In the genomic region with DNA sequence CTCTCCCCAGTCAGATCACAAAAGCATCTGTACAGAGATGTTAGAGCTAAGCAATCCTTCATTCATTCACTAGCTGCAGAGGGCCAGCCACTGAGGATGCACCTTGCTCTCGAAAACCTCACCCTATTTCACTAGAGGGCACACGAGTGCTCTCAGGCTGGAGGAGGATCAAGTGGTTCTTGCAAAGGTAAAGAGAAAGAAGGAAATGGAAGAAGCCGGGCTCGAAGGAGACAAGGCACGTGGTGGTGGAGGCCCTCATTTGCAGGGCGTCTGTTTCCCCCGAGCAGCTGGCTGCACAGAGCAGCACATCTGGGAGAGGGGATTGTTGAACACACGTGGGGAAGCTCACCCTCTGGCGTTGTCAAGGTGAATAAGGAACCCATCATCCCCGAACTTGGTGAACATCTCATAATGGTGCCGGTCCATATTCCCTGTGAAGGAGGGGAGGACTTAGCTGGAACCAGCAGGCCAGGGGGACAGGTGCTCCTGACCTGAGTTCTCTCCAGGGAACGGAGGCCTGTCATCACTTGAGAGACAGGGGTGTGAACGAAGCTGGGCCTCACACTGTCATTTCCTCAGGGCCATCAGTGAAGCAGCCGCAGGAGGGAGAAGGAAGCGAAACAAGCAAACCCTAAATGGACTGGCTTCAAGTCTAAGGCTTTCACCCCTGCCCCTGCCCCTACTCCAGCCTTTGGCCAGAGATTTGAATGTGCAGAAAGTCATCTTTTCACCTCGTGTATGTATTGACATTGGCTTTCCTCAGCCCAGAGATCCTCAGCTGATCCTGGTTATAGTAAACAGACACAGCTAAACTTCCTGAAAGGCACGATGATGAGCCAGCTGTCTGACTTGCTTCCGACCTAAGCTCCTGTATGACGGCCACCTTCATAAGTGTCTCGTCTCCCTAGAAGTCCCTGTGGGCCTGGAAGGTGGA, we compare ENCODE assay signal across 9 cellular contexts. TPM values are rescaled to one million over a fixed set of nuclear protein-coding genes. Genes with fewer than 3 reads are reported as not detected.
DNase-seq lines count a peak whose midpoint lies in the region; ATAC-seq and TF ChIP-seq lines count a peak whose summit lies in the region.
"Had no signal": no experiment of that assay in that cellular context is flagged by ENCODE, and none has a peak within 500 bp of the region (broad histone marks: within the 10 kb centered on the region; RNA-seq: fewer than 3 reads in every experiment).

No MANE protein-coding gene starts in this region.

- in situ Hi-C loops in GM13977 (cut with MboI; ENCODE audit: low pct_unique_long_range_greater_than_20kb, low sequenced_read_pairs, unreplicated experiment): loop anchor here (25.0 kb wide), 1 partner anchor 697 kb away; a partner anchor contains a TSS

- no peak overlapping the region for H3K27ac Mint-ChIP-seq in WTC11
- no peak overlapping the region for H3K27ac Mint-ChIP-seq in activated CD8-positive, alpha-beta T cell treated with anti-CD3 and anti-CD28 coated beads, Interleukin-2, amount 10 ng/mL, durations not matched to agents 7 days and 5 days
- H3K27ac Mint-ChIP-seq: stimulated activated naive CD8-positive, alpha-beta T cell treated with anti-CD3 and anti-CD28 coated beads, Interleukin-15, Interleukin-2, amounts not matched to agents 100 ng/mL and 50 ng/mL, for 24 hours had no signal

- H3K27ac ChIP-seq in A673 (ENCODE audit: low read depth, low read length, poor library complexity, severe bottlenecking): no peak overlapping the region

- H3K4me3 ChIP-seq in A673 (ENCODE audit: low read depth, low read length, poor library complexity, severe bottlenecking): no peak overlapping the region
- no peak overlapping the region for H3K4me3 ChIP-seq in BE2C (ENCODE audit: low read depth, low read length)

- H3K4me1 Mint-ChIP-seq in WTC11: no peaks in the 10 kb centered on the region
- H3K4me1 Mint-ChIP-seq in activated CD8-positive, alpha-beta T cell treated with anti-CD3 and anti-CD28 coated beads, Interleukin-2, amount 10 ng/mL, durations not matched to agents 7 days and 5 days (ENCODE audit: low read depth): no peaks in the 10 kb centered on the region

- BruUV-seq in A673 (replicated peaks; lab: Mats Ljungman, UMichigan): no TSS peak

- H3K4me1 ChIP-seq in A673 (ENCODE audit: insufficient read depth, low read length, poor library complexity, severe bottlenecking) (no peaks in the 10 kb centered on the region), BE2C (no peaks in the 10 kb centered on the region)

- intact Hi-C loops in A673 (cut with micrococcal nuclease; ENCODE audit: unreplicated experiment): no loop called here

- no peak overlapping the region for H3K4me3 Mint-ChIP-seq in WTC11
- no peak overlapping the region for H3K4me3 Mint-ChIP-seq in activated CD8-positive, alpha-beta T cell treated with anti-CD3 and anti-CD28 coated beads, Interleukin-2, amount 10 ng/mL, durations not matched to agents 7 days and 5 days
- H3K4me3 Mint-ChIP-seq: stimulated activated naive CD8-positive, alpha-beta T cell treated with anti-CD3 and anti-CD28 coated beads, Interleukin-15, Interleukin-2, amounts not matched to agents 100 ng/mL and 50 ng/mL, for 24 hours had no signal

- POLR2A ChIA-PET in A673 (lab: Charles Lee; ENCODE audit: low non-redundant PET): no interaction called here
- POLR2A ChIA-PET in WTC11 (lab: Charles Lee): no interaction called here
- POLR2A ChIA-PET in activated CD8-positive, alpha-beta T cell treated with anti-CD3 and anti-CD28 coated beads, Interleukin-2, amount 10 ng/mL, durations not matched to agents 7 days and 5 days (lab: Charles Lee): no interaction called here

- ATAC-seq in WTC11: peak; percentile 81
- ATAC-seq in activated CD8-positive, alpha-beta T cell treated with anti-CD3 and anti-CD28 coated beads, Interleukin-2, amount 10 ng/mL, durations not matched to agents 7 days and 5 days: no peak
- ATAC-seq in GM21576 (IDR thresholded peaks at IDR 0.05; ENCODE audit: unreplicated experiment): no peak

- DNase-seq in A673 (ENCODE audit: low spot score) (no peak), GM13977 (ENCODE audit: low spot score) (no peak), WTC11 (ENCODE audit: low spot score) (no peak), kidney tubule cell (ENCODE audit: low spot score) (peak; percentile 25), BE2C (no peak), SKM-1 treated with dmso at 0.1 percent for 144 hours (lab: John Stamatoyannopoulos, UW; ENCODE audit: unreplicated experiment) (no peak)
- DNase-seq in activated CD8-positive, alpha-beta T cell treated with anti-CD3 and anti-CD28 coated beads, Interleukin-2, amount 10 ng/mL, durations not matched to agents 7 days and 5 days: no peak

- CTCF ChIA-PET in A673 (lab: Charles Lee) (no interaction called here), WTC11 (lab: Charles Lee) (interaction anchor here (1.0 to 1.7 kb wide), 4 partner anchors 33 to 74 kb away, joined by 3 to 19 read pairs (median 4); no protein-coding TSS in a partner anchor)
- CTCF ChIA-PET in activated CD8-positive, alpha-beta T cell treated with anti-CD3 and anti-CD28 coated beads, Interleukin-2, amount 10 ng/mL, durations not matched to agents 7 days and 5 days (lab: Charles Lee): interaction anchor here (1.1 kb wide), 1 partner anchor 233 kb away, joined by 3 read pairs; no protein-coding TSS in a partner anchor

- H3K9me3 Mint-ChIP-seq in WTC11: no peaks in the 10 kb centered on the region
- H3K9me3 Mint-ChIP-seq in activated CD8-positive, alpha-beta T cell treated with anti-CD3 and anti-CD28 coated beads, Interleukin-2, amount 10 ng/mL, durations not matched to agents 7 days and 5 days (ENCODE audit: insufficient read depth): no peaks in the 10 kb centered on the region
- H3K9me3 Mint-ChIP-seq: stimulated activated naive CD8-positive, alpha-beta T cell treated with anti-CD3 and anti-CD28 coated beads, Interleukin-15, Interleukin-2, amounts not matched to agents 100 ng/mL and 50 ng/mL, for 24 hours had no signal

- H3K27me3 Mint-ChIP-seq in WTC11 (ENCODE audit: low read depth): no peaks in the 10 kb centered on the region
- H3K27me3 Mint-ChIP-seq in activated CD8-positive, alpha-beta T cell treated with anti-CD3 and anti-CD28 coated beads, Interleukin-2, amount 10 ng/mL, durations not matched to agents 7 days and 5 days (ENCODE audit: low read depth): no peaks in the 10 kb centered on the region
- H3K27me3 Mint-ChIP-seq: stimulated activated naive CD8-positive, alpha-beta T cell treated with anti-CD3 and anti-CD28 coated beads, Interleukin-15, Interleukin-2, amounts not matched to agents 100 ng/mL and 50 ng/mL, for 24 hours had no signal

- H3K9me3 ChIP-seq in A673 (ENCODE audit: low read depth, low read length, poor library complexity, severe bottlenecking) (no peaks in the 10 kb centered on the region), BE2C (no peaks in the 10 kb centered on the region)

- no peaks in the 10 kb centered on the region for H3K27me3 ChIP-seq in A673 (replicated peaks; ENCODE audit: insufficient read depth, low read depth, low read length, poor library complexity)
- H3K27me3 ChIP-seq in BE2C: no peaks in the 10 kb centered on the region

- H3K36me3 ChIP-seq in A673 (ENCODE audit: insufficient read depth, low read length, poor library complexity, severe bottlenecking) (no peaks in the 10 kb centered on the region), BE2C (peaks cover 12% of the 10 kb centered on the region)

- 0 out of 2 replicates have a peak, but pooled peaks have one; percentile 18 for TF ChIP-seq CTCF in A673 (conservative IDR thresholded peaks at IDR 0.05; ENCODE audit: low read depth, low read length)
- peak; percentile 43 for TF ChIP-seq CTCF in GM13977 (IDR thresholded peaks at IDR 0.05; ENCODE audit: extremely low read depth, insufficient read depth, missing control alignments)
- TF ChIP-seq CTCF in WTC11 (IDR thresholded peaks at IDR 0.05): no peak
- no peak for TF ChIP-seq CTCF in BE2C (IDR thresholded peaks at IDR 0.05; ENCODE audit: low read depth, low read length)

- H3K36me3 Mint-ChIP-seq in WTC11: peaks cover 35% of the 10 kb centered on the region
- H3K36me3 Mint-ChIP-seq in activated CD8-positive, alpha-beta T cell treated with anti-CD3 and anti-CD28 coated beads, Interleukin-2, amount 10 ng/mL, durations not matched to agents 7 days and 5 days (ENCODE audit: low read depth): peaks cover 21% of the 10 kb centered on the region

TF ChIP-seq in WTC11, 78 proteins besides CTCF, POLR2A, EP300 and RAD21:
- TF ChIP-seq NFYB (CRISPR knock-in tag; conservative IDR thresholded peaks at IDR 0.05; ENCODE audit: low read depth) (no peak), HMGA2 (CRISPR knock-in tag; IDR thresholded peaks at IDR 0.05) (no peak), RORB (CRISPR knock-in tag; IDR thresholded peaks at IDR 0.05) (no peak), NFATC4 (CRISPR knock-in tag; IDR thresholded peaks at IDR 0.05) (no peak), ZNF423 (CRISPR knock-in tag; IDR thresholded peaks at IDR 0.05) (no peak), OVOL2 (CRISPR knock-in tag; IDR thresholded peaks at IDR 0.05; ENCODE audit: borderline replicate concordance) (no peak), NR2C2 (CRISPR knock-in tag; IDR thresholded peaks at IDR 0.05) (no peak), ELF4 (CRISPR knock-in tag; IDR thresholded peaks at IDR 0.05; ENCODE audit: low read depth) (no peak)
- TF ChIP-seq, protein P1, sequence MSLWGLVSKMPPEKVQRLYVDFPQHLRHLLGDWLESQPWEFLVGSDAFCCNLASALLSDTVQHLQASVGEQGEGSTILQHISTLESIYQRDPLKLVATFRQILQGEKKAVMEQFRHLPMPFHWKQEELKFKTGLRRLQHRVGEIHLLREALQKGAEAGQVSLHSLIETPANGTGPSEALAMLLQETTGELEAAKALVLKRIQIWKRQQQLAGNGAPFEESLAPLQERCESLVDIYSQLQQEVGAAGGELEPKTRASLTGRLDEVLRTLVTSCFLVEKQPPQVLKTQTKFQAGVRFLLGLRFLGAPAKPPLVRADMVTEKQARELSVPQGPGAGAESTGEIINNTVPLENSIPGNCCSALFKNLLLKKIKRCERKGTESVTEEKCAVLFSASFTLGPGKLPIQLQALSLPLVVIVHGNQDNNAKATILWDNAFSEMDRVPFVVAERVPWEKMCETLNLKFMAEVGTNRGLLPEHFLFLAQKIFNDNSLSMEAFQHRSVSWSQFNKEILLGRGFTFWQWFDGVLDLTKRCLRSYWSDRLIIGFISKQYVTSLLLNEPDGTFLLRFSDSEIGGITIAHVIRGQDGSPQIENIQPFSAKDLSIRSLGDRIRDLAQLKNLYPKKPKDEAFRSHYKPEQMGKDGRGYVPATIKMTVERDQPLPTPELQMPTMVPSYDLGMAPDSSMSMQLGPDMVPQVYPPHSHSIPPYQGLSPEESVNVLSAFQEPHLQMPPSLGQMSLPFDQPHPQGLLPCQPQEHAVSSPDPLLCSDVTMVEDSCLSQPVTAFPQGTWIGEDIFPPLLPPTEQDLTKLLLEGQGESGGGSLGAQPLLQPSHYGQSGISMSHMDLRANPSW (CRISPR knock-in tag; conservative IDR thresholded peaks at IDR 0.05; ENCODE audit: low read depth): no peak
TF ChIP-seq in WTC11: peak in this region for 0.

RNA-seq across cellular contexts. Expression of a gene that starts 27.6 kb away (rescaled TPM):
- total RNA-seq in A673 (2021) (168 and 183 TPM in 2 replicates), WTC11 (2021) (149 to 158 TPM (median 155 TPM) in 3 replicates)
- 100 to 1,000 TPM; 210 to 221 TPM for total RNA-seq in activated CD8-positive, alpha-beta T cell treated with anti-CD3 and anti-CD28 coated beads, Interleukin-2, amount 10 ng/mL, durations not matched to agents 7 days and 5 days
- 130 TPM for polyA plus RNA-seq in BE2C (2012; ENCODE audit: insufficient read depth, insufficient read length, low read depth)

Comparison
In these comparisons a context has a peak if more than half of its experiments do, and no peak if none do; other contexts are left out.
1. CTCF ChIP-seq: peak in A673 (single experiment) and GM13977 (single experiment); none in WTC11 (single experiment) and BE2C (single experiment).